Comparison of ENCODE assay signal across 8 cellular contexts in the genomic region with DNA sequence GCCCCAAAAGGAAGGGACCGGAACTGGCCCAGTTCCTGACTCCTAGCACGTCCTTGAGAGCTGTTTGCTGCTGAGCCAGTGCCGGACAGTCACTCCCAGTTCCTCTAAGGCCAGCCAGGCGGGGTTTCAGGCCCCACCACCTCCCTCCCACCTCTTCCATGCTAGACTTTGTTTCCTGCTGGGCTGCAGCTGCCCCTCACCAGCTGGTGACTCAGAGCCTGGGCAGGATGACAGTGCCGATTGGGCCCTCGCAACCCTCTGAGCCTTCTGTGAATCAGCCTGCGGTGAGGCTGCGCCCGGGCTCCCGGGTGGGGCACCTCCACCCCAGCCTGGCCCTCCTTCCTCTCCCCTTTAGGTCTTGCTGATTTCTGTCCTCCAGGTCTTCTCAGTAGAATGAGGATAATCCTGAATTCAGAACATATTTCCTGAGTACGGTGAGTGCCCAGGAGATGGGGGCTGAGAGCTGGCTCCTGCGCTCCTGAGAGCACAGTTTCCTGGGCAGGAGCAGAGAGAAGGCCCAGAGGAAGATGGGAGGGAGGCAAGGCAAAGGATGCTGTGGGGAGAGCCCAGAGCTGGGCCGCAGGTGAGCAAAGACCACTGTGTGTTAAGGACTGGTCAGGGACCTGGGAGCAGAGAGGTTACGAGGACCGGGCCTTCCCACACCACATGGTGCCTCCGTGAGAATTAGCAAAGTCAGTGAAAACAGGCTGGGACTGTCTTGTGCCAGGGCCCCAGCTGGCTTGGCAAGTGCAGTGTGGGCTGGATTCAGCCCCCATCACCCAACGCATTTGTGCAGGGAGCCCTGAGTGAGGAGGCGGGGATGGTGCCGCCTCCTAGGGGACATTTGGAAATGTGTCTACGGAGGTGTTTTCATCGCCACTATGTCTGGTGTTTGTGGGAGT. TPM values are rescaled to one million over a fixed set of nuclear protein-coding genes. Genes with fewer than 3 reads are reported as not detected.
DNase-seq lines count a peak whose midpoint lies in the region; ATAC-seq and TF ChIP-seq lines count a peak whose summit lies in the region.

No MANE protein-coding gene starts in this region.

- peaks cover 0 to 6% (median 2%) of the 10 kb centered on the region in 3 donors for H3K27me3 Mint-ChIP-seq in CD14-positive monocyte (ENCODE audit: low read depth in 3 of 3)
- no peaks in the 10 kb centered on the region for H3K27me3 Mint-ChIP-seq in activated T-helper 1 cell treated with anti-CD3 and anti-CD28 coated beads, Interleukin-12 subunit alpha, Interleukin-12 subunit beta, Interleukin-2, Interleukin-4 antibody, amounts not matched to agents 30 ng/mL and 10 ng/mL and 1 ng/mL, durations not matched to agents 14 hours and 24 hours and 36 hours (ENCODE audit: insufficient read depth)
- no peaks in the 10 kb centered on the region for H3K27me3 Mint-ChIP-seq in naive thymus-derived CD8-positive, alpha-beta T cell

- H3K27ac Mint-ChIP-seq in CD14-positive monocyte, result peak overlapping the region; percentile 99 to 100 (median 100)
- peak overlapping the region; percentile 76 for H3K27ac Mint-ChIP-seq in activated T-helper 1 cell treated with anti-CD3 and anti-CD28 coated beads, Interleukin-12 subunit alpha, Interleukin-12 subunit beta, Interleukin-2, Interleukin-4 antibody, amounts not matched to agents 30 ng/mL and 10 ng/mL and 1 ng/mL, durations not matched to agents 14 hours and 24 hours and 36 hours
- peak overlapping the region in 7 of 10 donors; percentile 36 to 68 (median 60) for H3K27ac Mint-ChIP-seq in naive thymus-derived CD8-positive, alpha-beta T cell

- TF ChIP-seq POLR2A in Peyer's patch (IDR thresholded peaks at IDR 0.05), result no peak
- peak in 3 of 4 donors; percentile 32 to 52 (median 45) for TF ChIP-seq POLR2A in esophagus squamous epithelium (IDR thresholded peaks at IDR 0.05)

- no peaks in the 10 kb centered on the region for H3K36me3 ChIP-seq in Peyer's patch
- no peaks in the 10 kb centered on the region for H3K36me3 ChIP-seq in esophagus squamous epithelium

- no peaks in the 10 kb centered on the region for H3K9me3 Mint-ChIP-seq in CD14-positive monocyte
- no peaks in the 10 kb centered on the region for H3K9me3 Mint-ChIP-seq in activated T-helper 1 cell treated with anti-CD3 and anti-CD28 coated beads, Interleukin-12 subunit alpha, Interleukin-12 subunit beta, Interleukin-2, Interleukin-4 antibody, amounts not matched to agents 30 ng/mL and 10 ng/mL and 1 ng/mL, durations not matched to agents 14 hours and 24 hours and 36 hours
- H3K9me3 Mint-ChIP-seq in naive thymus-derived CD8-positive, alpha-beta T cell, result no peaks in the 10 kb centered on the region

- H3K27ac ChIP-seq in Peyer's patch (peak overlapping the region; percentile 27 to 88 (median 78)), esophagus squamous epithelium (peak overlapping the region; percentile 96 to 99 (median 98))

- peaks cover 79% of the 10 kb centered on the region for H3K4me1 Mint-ChIP-seq in CD14-positive monocyte
- H3K4me1 Mint-ChIP-seq in activated T-helper 1 cell treated with anti-CD3 and anti-CD28 coated beads, Interleukin-12 subunit alpha, Interleukin-12 subunit beta, Interleukin-2, Interleukin-4 antibody, amounts not matched to agents 30 ng/mL and 10 ng/mL and 1 ng/mL, durations not matched to agents 14 hours and 24 hours and 36 hours (ENCODE audit: low read depth), result peaks cover 44% of the 10 kb centered on the region
- H3K4me1 Mint-ChIP-seq in naive thymus-derived CD8-positive, alpha-beta T cell, result peaks cover 7 to 26% (median 13%) of the 10 kb centered on the region in 4 donors

- intact Hi-C loops in CD14-positive monocyte (cut with micrococcal nuclease), result no loop called here
- intact Hi-C loops in activated T-helper 1 cell treated with anti-CD3 and anti-CD28 coated beads, Interleukin-12 subunit alpha, Interleukin-12 subunit beta, Interleukin-2, Interleukin-4 antibody, amounts not matched to agents 30 ng/mL and 10 ng/mL and 1 ng/mL, durations not matched to agents 14 hours and 24 hours and 36 hours (cut with micrococcal nuclease), result loop anchor here (1.0 to 10.0 kb wide), 3 partner anchors 9 to 326 kb away; a partner anchor contains a TSS
- intact Hi-C loops in esophagus squamous epithelium (cut with DNase I), result no loop called here

- H3K36me3 Mint-ChIP-seq in CD14-positive monocyte, result peaks cover 14 to 15% of the 10 kb centered on the region in 2 donors
- no peaks in the 10 kb centered on the region for H3K36me3 Mint-ChIP-seq in activated T-helper 1 cell treated with anti-CD3 and anti-CD28 coated beads, Interleukin-12 subunit alpha, Interleukin-12 subunit beta, Interleukin-2, Interleukin-4 antibody, amounts not matched to agents 30 ng/mL and 10 ng/mL and 1 ng/mL, durations not matched to agents 14 hours and 24 hours and 36 hours (ENCODE audit: low read depth)
- no peaks in the 10 kb centered on the region for H3K36me3 Mint-ChIP-seq in naive thymus-derived CD8-positive, alpha-beta T cell

- 9 to 14% methylated on average over 8 to 13 of the region's 21 CpGs for WGBS in esophagus squamous epithelium, 2 donors

- H3K9me3 ChIP-seq in Peyer's patch (no peaks in the 10 kb centered on the region), esophagus squamous epithelium (peaks cover 0 to 8% (median 0%) of the 10 kb centered on the region in 3 donors)

- POLR2A ChIA-PET in naive thymus-derived CD8-positive, alpha-beta T cell (lab: Charles Lee), result interaction anchor here (0.6 to 1.9 kb wide), 3 partner anchors 10 to 309 kb away, joined by 4 to 7 read pairs (median 6); no protein-coding TSS in a partner anchor

- peaks cover 0 to 35% (median 15%) of the 10 kb centered on the region in 4 donors for H3K4me1 ChIP-seq in Peyer's patch
- peaks cover 38 to 79% (median 60%) of the 10 kb centered on the region in 3 donors for H3K4me1 ChIP-seq in esophagus squamous epithelium

- peak; percentile 99 for ATAC-seq in naive thymus-derived CD8-positive, alpha-beta T cell
- no peak for ATAC-seq in HG03354 (IDR thresholded peaks at IDR 0.05; ENCODE audit: poor library complexity, severe bottlenecking, unreplicated experiment)

- DNase-seq in CD14-positive monocyte (ENCODE audit: low spot score) (peak; percentile 97), HS-27A (ENCODE audit: low read depth) (peak; percentile 83), Peyer's patch (peak; percentile 43 to 92 (median 88)), esophagus squamous epithelium (lab: John Stamatoyannopoulos, UW) (peak; percentile 58)
- peak; percentile 66 for DNase-seq in activated T-helper 1 cell treated with anti-CD3 and anti-CD28 coated beads, Interleukin-12 subunit alpha, Interleukin-12 subunit beta, Interleukin-2, Interleukin-4 antibody, amounts not matched to agents 30 ng/mL and 10 ng/mL and 1 ng/mL, durations not matched to agents 14 hours and 24 hours and 36 hours (ENCODE audit: low spot score)
- peak in 9 of 10 donors; percentile 14 to 76 (median 34) for DNase-seq in naive thymus-derived CD8-positive, alpha-beta T cell
- DNase-seq in stimulated activated CD8-positive, alpha-beta memory T cell treated with anti-CD3 and anti-CD28 coated beads, Interleukin-7, amount 100 ng/mL, for 1 hour (ENCODE audit: low read depth in 2 of 2), result peak; percentile 58 to 63

- H3K4me3 Mint-ChIP-seq in CD14-positive monocyte, result peak overlapping the region; percentile 89 to 96
- peak overlapping the region; percentile 78 for H3K4me3 Mint-ChIP-seq in activated T-helper 1 cell treated with anti-CD3 and anti-CD28 coated beads, Interleukin-12 subunit alpha, Interleukin-12 subunit beta, Interleukin-2, Interleukin-4 antibody, amounts not matched to agents 30 ng/mL and 10 ng/mL and 1 ng/mL, durations not matched to agents 14 hours and 24 hours and 36 hours
- peak overlapping the region in 5 of 10 donors; percentile 11 to 67 (median 43) for H3K4me3 Mint-ChIP-seq in naive thymus-derived CD8-positive, alpha-beta T cell

- peak overlapping the region in 2 of 4 donors; percentile 16 to 22 for H3K4me3 ChIP-seq in Peyer's patch
- peak overlapping the region; percentile 25 to 60 (median 46) for H3K4me3 ChIP-seq in esophagus squamous epithelium

- no peak for TF ChIP-seq CTCF in CD14-positive monocyte (IDR thresholded peaks at IDR 0.05)
- TF ChIP-seq CTCF in Peyer's patch (IDR thresholded peaks at IDR 0.05), result peak in 3 of 6 experiments; percentile 19 to 29 (median 24)
- TF ChIP-seq CTCF in esophagus squamous epithelium (IDR thresholded peaks at IDR 0.05), result peak in 5 of 6 experiments; percentile 19 to 43 (median 34)

- H3K27me3 ChIP-seq in Peyer's patch, result no peaks in the 10 kb centered on the region
- H3K27me3 ChIP-seq in esophagus squamous epithelium, result no peaks in the 10 kb centered on the region

RNA-seq across cellular contexts. Expression of a gene that starts 32.9 kb away (rescaled TPM):
- polyA plus RNA-seq in CD14-positive monocyte, result under 1 TPM in 1 of 2 donors, not detected in 1; 0.59 TPM
- total RNA-seq in Peyer's patch (10 to 100 TPM in 2 of 4 donors, 1 to 10 TPM in 2; 4.4 to 90.8 (median 12.6) TPM), esophagus squamous epithelium (10 to 100 TPM in 2 of 4 donors, 1 to 10 TPM in 2; 4.7 to 36.1 (median 12.2) TPM)
- 26.1 and 32.9 TPM in 2 replicates for total RNA-seq in activated T-helper 1 cell treated with anti-CD3 and anti-CD28 coated beads, Interleukin-12 subunit alpha, Interleukin-12 subunit beta, Interleukin-2, Interleukin-4 antibody, amounts not matched to agents 30 ng/mL and 10 ng/mL and 1 ng/mL, durations not matched to agents 14 hours and 24 hours and 36 hours
- total RNA-seq in naive thymus-derived CD8-positive, alpha-beta T cell, result 10 to 100 TPM; 34.6 to 39.7 TPM
- 10 to 100 TPM in 1 of 3 donors, 1 to 10 TPM in 2; 3.4 to 10.3 (median 7.5) TPM for polyA plus RNA-seq in naive thymus-derived CD8-positive, alpha-beta T cell

Comparison
In these comparisons a context has a peak if more than half of its experiments do, and no peak if none do; other contexts are left out.
1. DNase-seq: peak in every context shown above with its lines; median percentile 97 in CD14-positive monocyte; 88 in Peyer's patch; 83 in HS-27A; 66 in activated T-helper 1 cell treated with anti-CD3 and anti-CD28 coated beads, Interleukin-12 subunit alpha, Interleukin-12 subunit beta, Interleukin-2, Interleukin-4 antibody, amounts not matched to agents 30 ng/mL and 10 ng/mL and 1 ng/mL, durations not matched to agents 14 hours and 24 hours and 36 hours; 60 in stimulated activated CD8-positive, alpha-beta memory T cell treated with anti-CD3 and anti-CD28 coated beads, Interleukin-7, amount 100 ng/mL, for 1 hour; 58 in esophagus squamous epithelium; 34 in naive thymus-derived CD8-positive, alpha-beta T cell.
2. POLR2A ChIP-seq: peak in esophagus squamous epithelium (3 of 4); none in Peyer's patch (0 of 2).
3. Peak in every context shown above with its lines, with median percentiles within 50 percentile points of each other: H3K27ac Mint-ChIP-seq.